Comparison of ENCODE assay signal across 1 cellular context in the genomic region with DNA sequence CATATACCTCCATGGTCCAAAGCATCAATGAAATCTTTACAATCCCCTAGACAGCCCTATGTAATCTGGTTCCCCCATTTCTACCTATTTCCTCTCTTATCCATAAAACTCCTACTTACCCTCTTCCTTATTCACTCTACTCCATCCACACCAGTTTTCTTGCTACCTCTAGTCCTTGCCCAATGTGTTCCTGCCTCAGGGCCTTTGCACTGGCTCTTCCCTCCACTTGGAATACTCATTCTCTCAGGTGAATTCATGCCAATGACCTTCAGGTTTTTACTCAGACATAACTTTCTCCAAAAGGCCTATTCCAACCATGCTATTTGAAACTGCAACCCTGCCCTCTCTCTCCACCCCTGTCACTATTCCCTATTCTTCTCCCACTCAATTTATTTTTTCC.
TF ChIP-seq lines count a peak whose summit lies in the region.

No MANE protein-coding gene starts in this region.

TF ChIP-seq in K562, 482 proteins besides CTCF, POLR2A, EP300 and RAD21 (continued from another document):
- TF ChIP-seq ZNF79 (CRISPR knock-in tag; IDR thresholded peaks at IDR 0.05; ENCODE audit: low read depth): no peak
